20 cellular contexts compared by ENCODE assay signal in the genomic region with DNA sequence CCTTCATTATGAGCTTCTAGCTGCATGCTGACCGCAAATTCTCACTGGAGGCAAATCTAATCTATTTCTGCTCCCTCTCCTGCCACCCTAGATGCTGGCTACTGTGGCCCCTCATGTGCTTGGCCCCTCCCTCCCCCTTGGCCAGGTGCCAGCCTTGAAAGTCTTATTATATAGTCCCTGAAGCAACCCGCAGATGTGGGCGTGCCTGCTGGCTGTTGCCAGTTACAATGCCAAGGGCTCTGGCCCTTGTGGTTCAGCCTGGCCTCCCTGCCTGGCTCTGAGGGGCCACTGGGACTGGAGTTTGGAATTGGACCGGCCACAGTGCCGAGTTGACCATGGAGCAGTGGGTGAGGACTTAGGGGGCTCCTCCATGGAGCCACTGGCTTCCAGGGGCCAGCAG.
"Had no signal": no experiment of that assay in that cellular context is flagged by ENCODE, and none has a peak within 500 bp of the region (broad histone marks: within the 10 kb centered on the region; RNA-seq: fewer than 3 reads in every experiment).

No MANE protein-coding gene starts in this region.

- H3K4me2 ChIP-seq: neural progenitor cell, smooth muscle cell had no signal

- H3K27ac Mint-ChIP-seq: endodermal cell; naive thymus-derived CD8-positive, alpha-beta T cell; neural progenitor cell; stimulated activated memory B cell treated with anti-CD40 and anti-IgM and Interleukin-4, amounts not matched to agents 10 μg/mL and 1 μg/mL and 100 μg/mL, for 72 hours; stimulated activated naive CD8-positive, alpha-beta T cell treated with anti-CD3 and anti-CD28 coated beads, Interleukin-15, Interleukin-2, amounts not matched to agents 100 ng/mL and 50 ng/mL, for 24 hours had no signal

- DNase-seq: caudate nucleus; effector CD4-positive, alpha-beta T cell; endodermal cell; foreskin melanocyte; hypothalamus; mammary epithelial cell; occipital lobe; stimulated activated CD4-positive, alpha-beta T cell treated with anti-CD3 and anti-CD28 coated beads, Interleukin-4, amount 100 ng/mL, for 24 hours; upper lobe of left lung had no signal

- H3K9ac ChIP-seq: neural progenitor cell, parathyroid adenoma had no signal

- H3K27ac ChIP-seq: coronary artery, heart left ventricle, neural progenitor cell, parathyroid adenoma, right atrium auricular region, tibial artery, upper lobe of left lung, vagina had no signal

- H3K36me3 Mint-ChIP-seq: neural progenitor cell; stimulated activated memory B cell treated with anti-CD40 and anti-IgM and Interleukin-4, amounts not matched to agents 10 μg/mL and 1 μg/mL and 100 μg/mL, for 72 hours had no signal

- ATAC-seq: heart left ventricle; naive thymus-derived CD8-positive, alpha-beta T cell; stimulated activated memory B cell treated with anti-CD40 and anti-IgM and Interleukin-4, amounts not matched to agents 10 μg/mL and 1 μg/mL and 100 μg/mL, for 72 hours had no signal

- H3K4me1 ChIP-seq: heart left ventricle, neural progenitor cell, parathyroid adenoma, right atrium auricular region, tibial artery, upper lobe of left lung, vagina had no signal

- H2AFZ ChIP-seq: neural progenitor cell, parathyroid adenoma had no signal

- H3K36me3 ChIP-seq: heart left ventricle, neural progenitor cell, right atrium auricular region, upper lobe of left lung, vagina had no signal

- H3K4me3 ChIP-seq: coronary artery, heart left ventricle, neural progenitor cell, right atrium auricular region, smooth muscle cell, tibial artery, upper lobe of left lung, vagina had no signal

- H3K79me2 ChIP-seq: parathyroid adenoma had no signal

- H3K4me1 Mint-ChIP-seq: endodermal cell, neural progenitor cell had no signal

- H3K4me3 Mint-ChIP-seq: endodermal cell; naive thymus-derived CD8-positive, alpha-beta T cell; neural progenitor cell; stimulated activated memory B cell treated with anti-CD40 and anti-IgM and Interleukin-4, amounts not matched to agents 10 μg/mL and 1 μg/mL and 100 μg/mL, for 72 hours; stimulated activated naive CD8-positive, alpha-beta T cell treated with anti-CD3 and anti-CD28 coated beads, Interleukin-15, Interleukin-2, amounts not matched to agents 100 ng/mL and 50 ng/mL, for 24 hours had no signal

- H3K27me3 ChIP-seq: neural progenitor cell, right atrium auricular region, upper lobe of left lung, vagina had no signal
